ENCODE assay signal across 7 cellular contexts in the genomic region with DNA sequence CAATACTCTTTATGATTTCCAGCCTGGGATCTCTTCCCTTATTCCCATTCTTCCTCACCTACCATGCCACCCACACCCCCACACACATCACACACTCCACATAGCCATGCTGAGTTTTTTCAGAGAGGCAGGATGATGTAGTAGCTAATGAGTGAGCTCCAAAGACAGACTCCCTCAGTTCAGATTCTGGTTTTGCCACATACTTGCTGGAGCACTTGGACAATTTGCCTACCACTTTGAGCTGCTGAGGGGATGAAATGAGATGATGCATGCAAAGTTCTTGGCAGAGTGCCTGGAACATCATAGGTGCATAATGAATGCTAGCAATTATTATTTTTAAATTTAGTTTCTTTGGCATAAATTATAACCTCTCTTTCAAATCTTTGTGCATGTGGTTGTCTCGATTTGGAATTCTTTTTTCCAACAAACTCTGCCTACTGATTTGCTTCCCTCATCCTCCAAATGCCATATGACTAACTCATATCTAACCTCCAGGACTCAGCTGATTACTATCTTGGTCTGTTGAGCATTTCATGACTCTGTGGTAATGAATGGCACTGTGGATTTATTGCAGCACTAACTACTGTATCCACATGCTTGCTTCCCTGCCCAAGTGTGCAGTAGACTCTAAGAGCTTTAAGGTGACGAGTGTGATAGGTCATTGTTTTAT.
DNase-seq lines count a peak whose midpoint lies in the region.

No MANE protein-coding gene starts in this region.

- H3K9me3 ChIP-seq in CD4-positive, alpha-beta memory T cell (ENCODE audit: control insufficient read depth in 1 of 2, low read length in 2 of 2) = no peaks in the 10 kb centered on the region

- DNase-seq in GM03348 (ENCODE audit: low spot score) (peak; percentile 74), NCI-H187 (lab: John Stamatoyannopoulos, UW) (peak; percentile 10 to 48), astrocyte of the hippocampus (ENCODE audit: low read depth, low spot score) (peak; percentile 82), non-pigmented ciliary epithelial cell (ENCODE audit: low read depth) (peak; percentile 34), cortex of kidney (lab: John Stamatoyannopoulos, UW) (no peak)
- DNase-seq in stimulated activated naive CD4-positive, alpha-beta T cell treated with Interleukin-2 at 50 U/mL for 16 hours (lab: John Stamatoyannopoulos, UW) = no peak
- DNase-seq in CD4-positive, alpha-beta memory T cell = no peak

- no peak overlapping the region for H3K4me3 ChIP-seq in CD4-positive, alpha-beta memory T cell (ENCODE audit: low read length in 2 of 2)

- peaks cover 0 to 13% of the 10 kb centered on the region in 2 donors for H3K36me3 Mint-ChIP-seq in CD4-positive, alpha-beta memory T cell

- no peaks in the 10 kb centered on the region for H3K27me3 Mint-ChIP-seq in CD4-positive, alpha-beta memory T cell

- POLR2A ChIA-PET in CD4-positive, alpha-beta memory T cell (lab: Charles Lee; ENCODE audit: partially characterized antibody) = no interaction called here

- peaks cover 0 to 3% (median 1%) of the 10 kb centered on the region in 4 donors for H3K4me1 Mint-ChIP-seq in CD4-positive, alpha-beta memory T cell

- no peaks in the 10 kb centered on the region for H3K36me3 ChIP-seq in CD4-positive, alpha-beta memory T cell (ENCODE audit: insufficient read depth, low read length)

- no peak overlapping the region for H3K4me3 Mint-ChIP-seq in CD4-positive, alpha-beta memory T cell

- no peak overlapping the region for H3K27ac ChIP-seq in CD4-positive, alpha-beta memory T cell (ENCODE audit: low read depth, low read length)

- intact Hi-C loops in CD4-positive, alpha-beta memory T cell (cut with micrococcal nuclease) = no loop called here

- H3K27me3 ChIP-seq in CD4-positive, alpha-beta memory T cell (ENCODE audit: insufficient read depth, low read length) = no peaks in the 10 kb centered on the region

- no peaks in the 10 kb centered on the region for H3K4me1 ChIP-seq in CD4-positive, alpha-beta memory T cell (ENCODE audit: insufficient read depth, low read length)

- H3K9me3 Mint-ChIP-seq in CD4-positive, alpha-beta memory T cell = peaks cover 0 to 9% (median 5%) of the 10 kb centered on the region in 8 donors

- H3K27ac Mint-ChIP-seq in CD4-positive, alpha-beta memory T cell = no peak overlapping the region

- CTCF ChIA-PET in CD4-positive, alpha-beta memory T cell (lab: Charles Lee; ENCODE audit: partially characterized antibody) = no interaction called here

Comparison
In these comparisons a context has a peak if more than half of its experiments do, and no peak if none do; other contexts are left out.
1. DNase-seq: peak in GM03348 (single experiment), NCI-H187 (2 of 2), astrocyte of the hippocampus (single experiment) and non-pigmented ciliary epithelial cell (single experiment); none in stimulated activated naive CD4-positive, alpha-beta T cell treated with Interleukin-2 at 50 U/mL for 16 hours (single experiment), cortex of kidney (single experiment) and CD4-positive, alpha-beta memory T cell (0 of 5).